Comparison of ENCODE assay signal across 1 cellular context in the genomic region with DNA sequence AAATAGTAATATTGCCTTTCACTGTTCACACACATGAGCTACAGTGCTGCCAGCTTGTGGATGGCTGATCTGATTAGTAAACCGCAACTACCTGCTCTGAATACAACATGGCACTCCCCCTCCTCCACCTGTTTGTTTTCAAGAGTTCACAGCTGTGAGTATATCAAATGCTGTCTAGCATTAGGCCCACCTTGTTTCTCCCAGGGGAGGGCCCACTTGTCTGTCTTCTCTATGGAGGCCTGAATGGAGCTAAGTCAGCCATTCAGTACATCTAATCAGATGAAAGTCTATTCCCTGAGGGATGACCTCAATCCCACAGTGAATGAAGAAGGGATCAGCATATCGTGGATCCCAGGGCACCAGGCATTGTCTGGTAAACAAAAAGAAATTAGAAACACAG.
TF ChIP-seq lines count a peak whose summit lies in the region.

No MANE protein-coding gene starts in this region.

TF ChIP-seq in neural cell, 6 proteins besides CTCF, POLR2A, EP300 and RAD21 (continued from another document):
- TF ChIP-seq EZH2 (IDR thresholded peaks at IDR 0.05; ENCODE audit: borderline replicate concordance, insufficient read depth, low read length, poor library complexity, severe bottlenecking): no peak
TF ChIP-seq in neural cell: peak in this region for 0.
